27 cellular contexts compared by ENCODE assay signal in genomic region chr13:74687452-74688180, GRCh38.
DNase-seq lines count a peak whose midpoint lies in the region; TF ChIP-seq lines count a peak whose summit lies in the region.
"Had no signal": no experiment of that assay in that cellular context is flagged by ENCODE, and none has a peak within 500 bp of the region (broad histone marks: within the 10 kb centered on the region; RNA-seq: fewer than 3 reads in every experiment).

No MANE protein-coding gene starts in this region.

- POLR2A ChIA-PET in HEK293T (lab: Yijun Ruan, JAX), result no interaction called here

- H3K27me3 ChIP-seq in neuron (ENCODE audit: insufficient read depth, low read length), result no peaks in the 10 kb centered on the region
- H3K27me3 ChIP-seq: BE2C, gastroesophageal sphincter, transverse colon had no signal

- H3K9me3 Mint-ChIP-seq in chondrocyte (ENCODE audit: low read depth), result peaks cover 18% of the 10 kb centered on the region

- peak overlapping the region; percentile 30 for H2AFZ ChIP-seq in neuron (ENCODE audit: low read depth, low read length)

- no peaks in the 10 kb centered on the region for H3K36me3 ChIP-seq in neuron (ENCODE audit: insufficient read depth, low read length)
- H3K36me3 ChIP-seq: BE2C, gastroesophageal sphincter, transverse colon had no signal

- TF ChIP-seq POLR2A in erythroblast (IDR thresholded peaks at IDR 0.05; ENCODE audit: low read length), result no peak

- no peaks in the 10 kb centered on the region for H3K9me3 ChIP-seq in neuron (ENCODE audit: low read length)
- H3K9me3 ChIP-seq: BE2C, gastroesophageal sphincter, transverse colon had no signal

- CTCF ChIA-PET in HEK293T (lab: Yijun Ruan, JAX), result no interaction called here

- H3K4me3 ChIP-seq in neuron (ENCODE audit: low read length), result peak overlapping the region; percentile 20
- H3K4me3 ChIP-seq: gastroesophageal sphincter, lung, SK-N-MC, transverse colon had no signal

- H3K27me3 Mint-ChIP-seq in chondrocyte (ENCODE audit: low read depth), result no peaks in the 10 kb centered on the region

- TF ChIP-seq CTCF in chondrocyte (IDR thresholded peaks at IDR 0.05), result no peak

- DNase-seq in LHCN-M2 (ENCODE audit: low read depth), result peak; percentile 5
- DNase-seq in chondrocyte (ENCODE audit: low spot score), result no peak
- peak; percentile 58 for DNase-seq in islet precursor cell
- no peak for DNase-seq in erythroblast (lab: John Stamatoyannopoulos, UW)
- DNase-seq in SW480 (ENCODE audit: low spot score), result no peak
- no peak for DNase-seq in HPDE6-E6E7 (ENCODE audit: extremely low spot score)
- no peak for DNase-seq in HEK293T (ENCODE audit: extremely low spot score)
- DNase-seq: activated CD4-positive, alpha-beta T cell treated with anti-CD3 and anti-CD28 coated beads, Interleukin-2, amount 50 U/mL, for 4 hours; activated CD8-positive, alpha-beta memory T cell treated with anti-CD3 and anti-CD28 coated beads, Interleukin-2, amount 10 ng/mL, durations not matched to agents 7 days and 5 days; activated T-cell treated with anti-CD3 and anti-CD28 coated beads, Interleukin-2, amount 50 U/mL, for 48 hours; BE2C; CD8-positive, alpha-beta T cell; central memory CD4-positive, alpha-beta T cell; KG1; MM.1S; NCI-H1105 treated with DMSO at 0.1 percent for 48 hours; NCI-H187 treated with DMSO at 0.1 percent for 48 hours; NCI-H2171 treated with DMSO at 0.1 percent for 48 hours; NCI-H526 treated with DMSO at 0.1 percent for 48 hours; NK-92 treated with Interleukin-12 subunit alpha and Interleukin-12 subunit beta, amount 100 ng/mL, for 24 hours; stimulated activated CD4-positive, alpha-beta T cell treated with anti-CD3 and anti-CD28 coated beads, Interleukin-4, amount 100 ng/mL, for 4 hours; transverse colon had no signal

- no peak overlapping the region for H3K4me3 Mint-ChIP-seq in chondrocyte (ENCODE audit: unreplicated experiment)
- H3K4me3 Mint-ChIP-seq: activated CD8-positive, alpha-beta memory T cell treated with anti-CD3 and anti-CD28 coated beads, Interleukin-2, amount 10 ng/mL, durations not matched to agents 7 days and 5 days; CD8-positive, alpha-beta T cell; nephron had no signal

- peaks cover 8% of the 10 kb centered on the region for H3K4me1 Mint-ChIP-seq in chondrocyte (ENCODE audit: low read depth)
- H3K4me1 Mint-ChIP-seq: activated CD8-positive, alpha-beta memory T cell treated with anti-CD3 and anti-CD28 coated beads, Interleukin-2, amount 10 ng/mL, durations not matched to agents 7 days and 5 days; nephron had no signal

- H3K4me1 ChIP-seq in neuron (ENCODE audit: insufficient read depth, low read length), result peaks cover 23% of the 10 kb centered on the region
- H3K4me1 ChIP-seq: BE2C, gastroesophageal sphincter, transverse colon had no signal

- H3K36me3 Mint-ChIP-seq in chondrocyte (ENCODE audit: low read depth), result peaks cover 2% of the 10 kb centered on the region
- H3K36me3 Mint-ChIP-seq: activated CD8-positive, alpha-beta memory T cell treated with anti-CD3 and anti-CD28 coated beads, Interleukin-2, amount 10 ng/mL, durations not matched to agents 7 days and 5 days; CD8-positive, alpha-beta T cell had no signal

- H3K27ac Mint-ChIP-seq in chondrocyte (ENCODE audit: unreplicated experiment), result peak overlapping the region; percentile 63
- H3K27ac Mint-ChIP-seq: activated CD8-positive, alpha-beta memory T cell treated with anti-CD3 and anti-CD28 coated beads, Interleukin-2, amount 10 ng/mL, durations not matched to agents 7 days and 5 days; CD8-positive, alpha-beta T cell had no signal

TF ChIP-seq in HEK293T, 16 proteins besides CTCF, POLR2A, EP300 and RAD21:
- TF ChIP-seq NFRKB (IDR thresholded peaks at IDR 0.05) (no peak), SUZ12 (IDR thresholded peaks at IDR 0.05) (no peak), LEF1 (IDR thresholded peaks at IDR 0.05; ENCODE audit: borderline replicate concordance) (no peak), FOXK2 (IDR thresholded peaks at IDR 0.05) (no peak), SP1 (IDR thresholded peaks at IDR 0.05) (no peak), FOXA1 (IDR thresholded peaks at IDR 0.05) (no peak), BHLHE40 (IDR thresholded peaks at IDR 0.05; ENCODE audit: borderline replicate concordance) (no peak)

Comparison
In these comparisons a context has a peak if more than half of its experiments do, and no peak if none do; other contexts are left out.
1. DNase-seq: peak in LHCN-M2 (single experiment) and islet precursor cell (single experiment); none in chondrocyte (single experiment), erythroblast (0 of 2), SW480 (single experiment), HPDE6-E6E7 (single experiment) and HEK293T (single experiment).